ENCODE assay signal across 8 cellular contexts in the genomic region with DNA sequence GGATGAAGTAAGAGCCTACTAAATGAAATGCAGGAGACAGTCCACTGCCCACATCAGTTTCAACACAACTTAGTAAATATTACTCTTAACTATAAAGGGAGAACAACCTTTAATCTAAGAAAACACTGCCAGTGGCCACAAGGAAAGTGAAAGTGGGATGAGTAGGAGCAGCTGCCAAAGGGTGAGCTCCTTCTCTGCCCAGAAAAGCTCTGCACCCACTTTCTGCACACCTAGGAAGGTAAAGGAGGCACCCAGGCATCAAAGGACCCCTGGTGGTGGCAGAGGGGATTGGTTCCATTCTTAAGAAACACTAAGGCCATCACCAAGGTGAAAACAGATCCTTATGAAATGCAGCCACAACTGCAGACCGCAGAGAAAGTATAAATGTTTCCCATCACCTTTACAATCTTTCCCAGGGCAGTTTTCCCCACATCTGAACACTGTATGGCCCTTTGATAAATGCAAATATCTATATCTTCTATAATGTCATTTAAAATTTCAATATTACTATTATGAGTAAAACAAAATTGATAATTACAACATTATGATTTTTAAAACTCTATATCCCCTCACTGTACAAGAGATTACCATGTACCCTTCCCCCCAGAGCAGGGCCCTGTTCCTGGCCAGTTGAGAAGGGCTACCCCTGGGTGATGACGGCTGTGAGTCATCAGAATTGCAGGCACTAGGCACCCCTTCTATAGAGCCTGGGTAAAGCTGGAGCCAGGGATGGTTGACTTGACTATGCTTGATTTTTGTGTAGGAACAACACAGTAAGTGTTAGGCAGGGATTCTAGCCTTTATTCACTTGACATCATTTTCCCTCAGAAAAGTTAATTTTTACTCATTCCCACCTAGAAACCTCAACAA.
A peak's percentile ranks its signal among the peaks of the same experiment; 100 is the strongest.
DNase-seq lines count a peak whose midpoint lies in the region; ATAC-seq and TF ChIP-seq lines count a peak whose summit lies in the region.

No MANE protein-coding gene starts in this region.

- WGBS in right cardiac atrium, result 93% methylated on average over 2 of the region's 2 CpGs

- POLR2A ChIA-PET in GM10248 (lab: Yijun Ruan, JAX), result no interaction called here

- H3K4me3 ChIP-seq in Peyer's patch (no peak overlapping the region), right cardiac atrium (ENCODE audit: low read length) (no peak overlapping the region)

- ATAC-seq in HG02884 (IDR thresholded peaks at IDR 0.05; ENCODE audit: unreplicated experiment) (peak; percentile 62), right cardiac atrium (peak; percentile 22 to 51), HG02840 (IDR thresholded peaks at IDR 0.05; ENCODE audit: low FRiP score, unreplicated experiment) (no peak), GM21526 (IDR thresholded peaks at IDR 0.05; ENCODE audit: low FRiP score, unreplicated experiment) (no peak)

- DNase-seq in GM10248 (ENCODE audit: extremely low spot score) (peak; percentile 76), Peyer's patch (peak in 2 of 3 donors; percentile 60 to 85), right cardiac atrium (peak in 1 of 3 donors; percentile 59)
- DNase-seq in activated effector memory CD4-positive, alpha-beta T cell treated with anti-CD3 and anti-CD28 coated beads, Interleukin-2, amount 50 U/mL, for 16 hours, result peak; percentile 86
- DNase-seq in stimulated activated CD4-positive, alpha-beta T cell treated with anti-CD3 and anti-CD28 coated beads, Interleukin-2, amount 100 ng/mL, for 24 hours, result peak; percentile 68 to 75

- CTCF ChIA-PET in GM10248 (lab: Yijun Ruan, JAX), result interaction anchor here (0.6 to 2.3 kb wide), 13 partner anchors 9 to 417 kb away, joined by 3 to 8 read pairs (median 4); no protein-coding TSS in a partner anchor

- H3K27me3 ChIP-seq in Peyer's patch (no peaks in the 10 kb centered on the region), right cardiac atrium (ENCODE audit: control insufficient read depth, insufficient read depth) (no peaks in the 10 kb centered on the region)

- intact Hi-C loops in right cardiac atrium (cut with DNase I), result loop anchor here in 1 of 4 donors (10.0 kb wide), 1 partner anchor 214 kb away; no protein-coding TSS in a partner anchor

- H3K9me3 ChIP-seq in Peyer's patch (no peaks in the 10 kb centered on the region), right cardiac atrium (ENCODE audit: control insufficient read depth, low read length) (no peaks in the 10 kb centered on the region)

- TF ChIP-seq CTCF in GM10248 (IDR thresholded peaks at IDR 0.05; ENCODE audit: control extremely low read depth, extremely low read depth, low read depth, missing control alignments), result peak; percentile 81
- peak; percentile 26 to 74 (median 66) for TF ChIP-seq CTCF in Peyer's patch (IDR thresholded peaks at IDR 0.05)

- H3K36me3 ChIP-seq in Peyer's patch, result no peaks in the 10 kb centered on the region

- no peak for TF ChIP-seq POLR2A in Peyer's patch (IDR thresholded peaks at IDR 0.05)

- H3K4me1 ChIP-seq in Peyer's patch, result no peaks in the 10 kb centered on the region
- peaks cover 2% of the 10 kb centered on the region for H3K4me1 ChIP-seq in right cardiac atrium (ENCODE audit: control insufficient read depth, insufficient read depth, low read length)

- H3K27ac ChIP-seq in Peyer's patch (peak overlapping the region in 1 of 4 donors; percentile 32), right cardiac atrium (ENCODE audit: low read length) (no peak overlapping the region)

Comparison
In these comparisons a context has a peak if more than half of its experiments do, and no peak if none do; other contexts are left out.
1. ATAC-seq: peak in HG02884 (single experiment) and right cardiac atrium (2 of 2); none in HG02840 (single experiment) and GM21526 (single experiment).